In the genomic region with DNA sequence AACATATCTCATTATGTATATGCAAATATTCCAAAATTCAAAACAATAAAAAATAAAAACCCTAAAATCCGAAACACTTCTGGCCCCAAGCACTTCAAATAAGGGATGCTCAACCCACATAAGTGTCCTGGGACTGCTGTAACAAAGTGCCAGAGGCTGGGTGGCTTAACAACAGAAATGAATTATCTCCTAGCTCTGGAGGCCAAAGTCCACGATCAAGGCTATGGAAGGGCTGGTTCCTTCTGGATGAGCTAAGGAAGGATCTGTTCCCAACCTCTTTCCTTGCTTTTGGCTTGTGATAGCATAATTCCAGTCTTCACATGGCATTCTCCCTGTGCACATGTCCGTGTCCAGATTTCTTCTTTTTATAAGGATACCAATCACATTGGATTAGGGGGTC, we compare ENCODE assay signal across 20 cellular contexts.
DNase-seq lines count a peak whose midpoint lies in the region; ATAC-seq, FAIRE-seq and TF ChIP-seq lines count a peak whose summit lies in the region.
"Had no signal": no experiment of that assay in that cellular context is flagged by ENCODE, and none has a peak within 500 bp of the region (broad histone marks: within the 10 kb centered on the region; RNA-seq: fewer than 3 reads in every experiment).

No MANE protein-coding gene starts in this region.

- H3K27me3 ChIP-seq in MM.1S (replicated peaks; ENCODE audit: insufficient read depth, low read length) (no peaks in the 10 kb centered on the region), small intestine (ENCODE audit: control insufficient read depth in 2 of 2, insufficient read depth in 2 of 2, low read length in 2 of 2) (no peaks in the 10 kb centered on the region)
- H3K27me3 ChIP-seq: BLaER1 had no signal

- H3K4me1 ChIP-seq in MM.1S (ENCODE audit: low read length) (peaks cover 67% of the 10 kb centered on the region), small intestine (ENCODE audit: control insufficient read depth in 2 of 2, insufficient read depth in 1 of 2, low read depth in 1 of 2, low read length in 1 of 2) (no peaks in the 10 kb centered on the region)

- DNase-seq in GM19239 (ENCODE audit: insufficient read length, low spot score) (no peak), MM.1S (no peak), glutamatergic neuron (no peak), small intestine (peak; percentile 71), HK-2 (ENCODE audit: unreplicated experiment) (no peak), NCI-H446 treated with DMSO at 0.1 percent for 48 hours (lab: John Stamatoyannopoulos, UW) (no peak)
- no peak for DNase-seq in activated T-cell treated with anti-CD3 and anti-CD28 coated beads, Interleukin-2, amount 50 U/mL, for 72 hours
- DNase-seq: 8988T; CD4-positive, alpha-beta memory T cell; DMS153; DMS79; GDM1; HCEC 1CT; HFFc6 had no signal

- H3K36me3 Mint-ChIP-seq in glutamatergic neuron (ENCODE audit: unreplicated experiment), result peaks cover 3% of the 10 kb centered on the region
- H3K36me3 Mint-ChIP-seq in activated T-cell treated with anti-CD3 and anti-CD28 coated beads, Interleukin-2, amount 50 U/mL, for 72 hours (ENCODE audit: insufficient read depth in 2 of 2), result no peaks in the 10 kb centered on the region
- H3K36me3 Mint-ChIP-seq: CD14-positive monocyte had no signal

- H4K20me1 ChIP-seq in MM.1S (ENCODE audit: insufficient read depth, low read length), result no peaks in the 10 kb centered on the region
- H4K20me1 ChIP-seq: BLaER1 had no signal

- H3K9ac ChIP-seq in MM.1S (ENCODE audit: low read length), result no peak overlapping the region
- H3K9ac ChIP-seq: BLaER1 had no signal

- no peak for ATAC-seq in activated T-cell treated with anti-CD3 and anti-CD28 coated beads, Interleukin-2, amount 50 U/mL, for 72 hours (replicated peaks in 1 of 2)
- ATAC-seq in HG02588 (IDR thresholded peaks at IDR 0.05; ENCODE audit: unreplicated experiment), result no peak

- H3F3A ChIP-seq in MM.1S (ENCODE audit: insufficient read depth, low read length), result peaks cover 52% of the 10 kb centered on the region

- peaks cover 5% of the 10 kb centered on the region for H3K9me3 Mint-ChIP-seq in glutamatergic neuron (ENCODE audit: unreplicated experiment)
- peaks cover 2 to 3% of the 10 kb centered on the region in 2 donors for H3K9me3 Mint-ChIP-seq in activated T-cell treated with anti-CD3 and anti-CD28 coated beads, Interleukin-2, amount 50 U/mL, for 72 hours

- H3K4me2 ChIP-seq in MM.1S (ENCODE audit: low read depth, low read length), result no peak overlapping the region
- H3K4me2 ChIP-seq: BLaER1 had no signal

- H3K4me1 Mint-ChIP-seq in glutamatergic neuron (ENCODE audit: low read depth, unreplicated experiment), result peaks cover 20% of the 10 kb centered on the region
- peaks cover 20% of the 10 kb centered on the region for H3K4me1 Mint-ChIP-seq in activated T-cell treated with anti-CD3 and anti-CD28 coated beads, Interleukin-2, amount 50 U/mL, for 72 hours (ENCODE audit: low read depth)

- H3K4me3 Mint-ChIP-seq in glutamatergic neuron (ENCODE audit: unreplicated experiment), result peak overlapping the region; percentile 68
- H3K4me3 Mint-ChIP-seq in activated T-cell treated with anti-CD3 and anti-CD28 coated beads, Interleukin-2, amount 50 U/mL, for 72 hours, result no peak overlapping the region
- H3K4me3 Mint-ChIP-seq: CD14-positive monocyte; CD4-positive, alpha-beta memory T cell; HFFc6 had no signal

- peaks cover 12% of the 10 kb centered on the region for H3K79me2 ChIP-seq in MM.1S (ENCODE audit: low read length)

- WGBS in small intestine, 3 donors, result 55 to 82% (median 72%) methylated on average over 3 of the region's 3 CpGs

- no peaks in the 10 kb centered on the region for H3K36me3 ChIP-seq in MM.1S (replicated peaks; ENCODE audit: insufficient read depth, low read length)
- no peaks in the 10 kb centered on the region for H3K36me3 ChIP-seq in small intestine (ENCODE audit: control insufficient read depth in 2 of 2, insufficient read depth in 2 of 2, low read length in 2 of 2)
- H3K36me3 ChIP-seq: BLaER1 had no signal

- H3K27ac ChIP-seq in MM.1S (ENCODE audit: low read length) (peak overlapping the region; percentile 55; the same call in 1 of the 2 replicates), small intestine (ENCODE audit: low read depth in 1 of 2, low read length in 1 of 2) (no peak overlapping the region)
- H3K27ac ChIP-seq: BLaER1 had no signal

- H3K4me3 ChIP-seq in MM.1S (ENCODE audit: low read length) (no peak overlapping the region), small intestine (ENCODE audit: low read depth in 1 of 2, low read length in 2 of 2) (no peak overlapping the region)
- H3K4me3 ChIP-seq: BLaER1 had no signal

- TF ChIP-seq CTCF in MM.1S (IDR thresholded peaks at IDR 0.05; ENCODE audit: low read length) (no peak), glutamatergic neuron (IDR thresholded peaks at IDR 0.05; ENCODE audit: partially characterized antibody, unreplicated experiment) (no peak)

- FAIRE-seq in GM19239 (lab: Jason Lieb, UNC) (peak; percentile 59), small intestine (lab: Jason Lieb, UNC) (no peak)
- FAIRE-seq: GM12892, GM18507, H54 had no signal

- H3K27me3 Mint-ChIP-seq in glutamatergic neuron (ENCODE audit: unreplicated experiment), result peaks cover 5% of the 10 kb centered on the region
- peaks cover 20% of the 10 kb centered on the region for H3K27me3 Mint-ChIP-seq in activated T-cell treated with anti-CD3 and anti-CD28 coated beads, Interleukin-2, amount 50 U/mL, for 72 hours (ENCODE audit: low read depth)

- H3K9me3 ChIP-seq in MM.1S (replicated peaks; ENCODE audit: insufficient read depth, low read length) (no peaks in the 10 kb centered on the region), small intestine (ENCODE audit: control insufficient read depth, low read depth) (no peaks in the 10 kb centered on the region)
- H3K9me3 ChIP-seq: BLaER1 had no signal

- H2AFZ ChIP-seq in MM.1S (ENCODE audit: low read length), result no peak overlapping the region

- H3K27ac Mint-ChIP-seq in glutamatergic neuron (ENCODE audit: unreplicated experiment), result peak overlapping the region; percentile 95
- no peak overlapping the region for H3K27ac Mint-ChIP-seq in activated T-cell treated with anti-CD3 and anti-CD28 coated beads, Interleukin-2, amount 50 U/mL, for 72 hours
- H3K27ac Mint-ChIP-seq: CD4-positive, alpha-beta memory T cell; HFFc6 had no signal

- no peaks in the 10 kb centered on the region for H3K9me2 ChIP-seq in MM.1S (replicated peaks; ENCODE audit: insufficient read depth, low read length)
